3 cellular contexts compared by ENCODE assay signal in genomic region chr9:108742-109495, GRCh38. TPM values are rescaled to one million over a fixed set of nuclear protein-coding genes. Genes with fewer than 3 reads are reported as not detected.
"Had no signal": no experiment of that assay in that cellular context is flagged by ENCODE, and none has a peak within 500 bp of the region (broad histone marks: within the 10 kb centered on the region; RNA-seq: fewer than 3 reads in every experiment).

No MANE protein-coding gene starts in this region.

RNA-seq across cellular contexts. Expression of gene FOXD4, which starts 9.3 kb away (rescaled TPM):
- total RNA-seq: colonic mucosa, smooth muscle cell, urinary bladder had no signal
